In genomic region chr7:39741942-39742623, GRCh38 we compare ENCODE assay signal across 8 cellular contexts.
DNase-seq lines count a peak whose midpoint lies in the region; ATAC-seq and TF ChIP-seq lines count a peak whose summit lies in the region.

No MANE protein-coding gene starts in this region.

- POLR2A ChIA-PET in CD4-positive, alpha-beta T cell (lab: Charles Lee): no interaction called here
- POLR2A ChIA-PET in OCI-LY7 (lab: Charles Lee): interaction anchor here (0.7 to 1.3 kb wide), 2 partner anchors 162 to 1560 kb away, joined by 3 read pairs; no protein-coding TSS in a partner anchor

- no peaks in the 10 kb centered on the region for H3K36me3 Mint-ChIP-seq in CD4-positive, alpha-beta T cell (ENCODE audit: low read depth)
- H3K36me3 Mint-ChIP-seq in GM23338 (ENCODE audit: low read depth): peaks cover 8% of the 10 kb centered on the region

- no peak overlapping the region for H3K4me2 ChIP-seq in GM23338
- no peak overlapping the region for H3K4me2 ChIP-seq in OCI-LY7 (ENCODE audit: low read length)

- no peaks in the 10 kb centered on the region for H3K9me3 Mint-ChIP-seq in CD4-positive, alpha-beta T cell
- H3K9me3 Mint-ChIP-seq in GM23338: no peaks in the 10 kb centered on the region

- H3K27ac Mint-ChIP-seq in CD4-positive, alpha-beta T cell: no peak overlapping the region
- H3K27ac Mint-ChIP-seq in GM23338: 0 out of 2 replicates have a peak overlapping the region, but pooled peaks have one; percentile 16

- H3K27ac ChIP-seq in CD4-positive, alpha-beta T cell (ENCODE audit: low read depth, low read length): no peak overlapping the region
- no peak overlapping the region; the same call in 1 of the 2 replicates for H3K27ac ChIP-seq in GM23338 (ENCODE audit: low read depth)
- H3K27ac ChIP-seq in OCI-LY7 (ENCODE audit: low read depth, low read length, poor library complexity, severe bottlenecking): no peak overlapping the region
- H3K27ac ChIP-seq in right lobe of liver: no peak overlapping the region

- H3K4me3 Mint-ChIP-seq in CD4-positive, alpha-beta T cell: no peak overlapping the region
- H3K4me3 Mint-ChIP-seq in GM23338: no peak overlapping the region

- H3K9me3 ChIP-seq in CD4-positive, alpha-beta T cell (ENCODE audit: control insufficient read depth, low read length): no peaks in the 10 kb centered on the region
- H3K9me3 ChIP-seq in OCI-LY7 (ENCODE audit: low read length) (no peaks in the 10 kb centered on the region), right lobe of liver (no peaks in the 10 kb centered on the region)

- no TSS peak for BruUV-seq in OCI-LY7 (replicated peaks; lab: Mats Ljungman, UMichigan)

- H3K27me3 Mint-ChIP-seq in CD4-positive, alpha-beta T cell: no peaks in the 10 kb centered on the region
- peaks cover 8% of the 10 kb centered on the region for H3K27me3 Mint-ChIP-seq in GM23338 (ENCODE audit: insufficient read depth, low read depth, poor library complexity)

- peaks cover 9% of the 10 kb centered on the region for H3K4me1 Mint-ChIP-seq in CD4-positive, alpha-beta T cell (ENCODE audit: low read depth)
- H3K4me1 Mint-ChIP-seq in GM23338: peaks cover 19% of the 10 kb centered on the region

- DNase-seq in CD4-positive, alpha-beta T cell: peak; percentile 23 to 49 (median 38)
- DNase-seq in GM23338 (ENCODE audit: low spot score) (peak; percentile 97), OCI-LY7 (ENCODE audit: low spot score) (no peak), amniotic epithelial cell (ENCODE audit: low read depth) (peak; percentile 26), right lobe of liver (peak in 1 of 3 donors; percentile 37), HPDE6-E6E7 (ENCODE audit: extremely low spot score) (no peak), NCI-H524 (lab: John Stamatoyannopoulos, UW) (no peak)

- no peaks in the 10 kb centered on the region for H3F3A ChIP-seq in GM23338 (replicated peaks; ENCODE audit: low read depth)

- ATAC-seq in CD4-positive, alpha-beta T cell (ENCODE audit: poor library complexity): peak; percentile 90
- ATAC-seq in GM23338 (peak; percentile 94), right lobe of liver (peak; percentile 33 to 75 (median 58)), HG03565 (IDR thresholded peaks at IDR 0.05; ENCODE audit: unreplicated experiment) (no peak)

- H2AFZ ChIP-seq in GM23338: no peak overlapping the region
- H2AFZ ChIP-seq in OCI-LY7 (ENCODE audit: low read length): no peak overlapping the region

- H3K9me2 ChIP-seq in GM23338 (ENCODE audit: insufficient read depth) (no peaks in the 10 kb centered on the region), OCI-LY7 (ENCODE audit: insufficient read depth, low read length) (no peaks in the 10 kb centered on the region)

- TF ChIP-seq POLR2A in right lobe of liver (IDR thresholded peaks at IDR 0.05): no peak

- H3K79me2 ChIP-seq in GM23338 (replicated peaks; ENCODE audit: insufficient read depth): peaks cover 24% of the 10 kb centered on the region
- H3K79me2 ChIP-seq in OCI-LY7 (ENCODE audit: insufficient read depth, low read depth, low read length): peaks cover 12% of the 10 kb centered on the region; the same call in 1 of the 2 replicates

- no peak for TF ChIP-seq CTCF in CD4-positive, alpha-beta T cell (IDR thresholded peaks at IDR 0.05)
- TF ChIP-seq CTCF in GM23338 (conservative IDR thresholded peaks at IDR 0.05; ENCODE audit: low read depth in 2 of 2): peak; percentile 93 to 95
- TF ChIP-seq CTCF in OCI-LY7 (conservative IDR thresholded peaks at IDR 0.05; ENCODE audit: low read length): peak; percentile 63
- TF ChIP-seq CTCF in right lobe of liver (IDR thresholded peaks at IDR 0.05): peak; percentile 17 to 27 (median 19)

- no peaks in the 10 kb centered on the region; the same call in 1 of the 2 replicates for H3K4me1 ChIP-seq in GM23338 (ENCODE audit: insufficient read depth)
- no peaks in the 10 kb centered on the region for H3K4me1 ChIP-seq in OCI-LY7 (ENCODE audit: insufficient read depth, low read length, poor library complexity, severe bottlenecking)
- peaks cover 0 to 3% (median 0%) of the 10 kb centered on the region in 4 donors for H3K4me1 ChIP-seq in right lobe of liver

- H3K36me3 ChIP-seq in GM23338 (ENCODE audit: insufficient read depth) (0 out of 2 replicates have a peak, but pooled peaks cover 5% of the 10 kb centered on the region), OCI-LY7 (ENCODE audit: insufficient read depth, low read length) (peaks cover 18% of the 10 kb centered on the region), right lobe of liver (no peaks in the 10 kb centered on the region)

- 64% methylated on average over 2 of the region's 13 CpGs for WGBS in right lobe of liver (ENCODE audit: insufficient coverage, low coverage, low lambda C conversion rate, missing lambda C conversion rate)

- H3K27me3 ChIP-seq in CD4-positive, alpha-beta T cell (ENCODE audit: control insufficient read depth, insufficient read depth, low read length): no peaks in the 10 kb centered on the region
- H3K27me3 ChIP-seq in GM23338 (ENCODE audit: insufficient read depth) (no peaks in the 10 kb centered on the region), right lobe of liver (no peaks in the 10 kb centered on the region)

- CTCF ChIA-PET in CD4-positive, alpha-beta T cell (lab: Charles Lee): interaction anchor here (0.6 to 13.3 kb wide), 7 partner anchors 8 to 170 kb away, joined by 3 to 163 read pairs (median 3); no protein-coding TSS in a partner anchor
- CTCF ChIA-PET in OCI-LY7 (lab: Charles Lee; ENCODE audit: unreplicated experiment): interaction anchor here (1.5 to 1.6 kb wide), 2 partner anchors 16 to 162 kb away, joined by 4 to 5 read pairs; no protein-coding TSS in a partner anchor

- H4K20me1 ChIP-seq in GM23338 (replicated peaks; ENCODE audit: insufficient read depth) (peaks cover 4% of the 10 kb centered on the region; the same call in 1 of the 2 replicates), OCI-LY7 (ENCODE audit: insufficient read depth, low read length) (no peaks in the 10 kb centered on the region)

- H3K4me3 ChIP-seq in GM23338 (no peak overlapping the region), OCI-LY7 (ENCODE audit: low read depth, low read length, poor library complexity, severe bottlenecking) (no peak overlapping the region), right lobe of liver (no peak overlapping the region)

- intact Hi-C loops in CD4-positive, alpha-beta T cell (cut with DNase I, micrococcal nuclease): loop anchor here in 1 of 2 experiments (1.0 kb wide), 1 partner anchor 162 kb away; no protein-coding TSS in a partner anchor
- intact Hi-C loops in OCI-LY7 (cut with micrococcal nuclease; ENCODE audit: unreplicated experiment) (no loop called here), right lobe of liver (cut with DNase I) (loop anchor here (5.0 to 10.0 kb wide), 2 partner anchors 160 to 167 kb away; no protein-coding TSS in a partner anchor)

TF ChIP-seq in GM23338, 12 proteins besides CTCF, POLR2A, EP300 and RAD21 (continues in another document):
- TF ChIP-seq ZNF462 (CRISPR knock-in tag; IDR thresholded peaks at IDR 0.05): no peak; the same call in 1 of the 2 replicates

Comparison
In these comparisons a context has a peak if more than half of its experiments do, and no peak if none do; other contexts are left out.
1. DNase-seq: peak in CD4-positive, alpha-beta T cell (10 of 10), GM23338 (single experiment) and amniotic epithelial cell (single experiment); none in OCI-LY7 (single experiment), HPDE6-E6E7 (single experiment) and NCI-H524 (0 of 2).